ENCODE assay signal across 16 cellular contexts in the genomic region with DNA sequence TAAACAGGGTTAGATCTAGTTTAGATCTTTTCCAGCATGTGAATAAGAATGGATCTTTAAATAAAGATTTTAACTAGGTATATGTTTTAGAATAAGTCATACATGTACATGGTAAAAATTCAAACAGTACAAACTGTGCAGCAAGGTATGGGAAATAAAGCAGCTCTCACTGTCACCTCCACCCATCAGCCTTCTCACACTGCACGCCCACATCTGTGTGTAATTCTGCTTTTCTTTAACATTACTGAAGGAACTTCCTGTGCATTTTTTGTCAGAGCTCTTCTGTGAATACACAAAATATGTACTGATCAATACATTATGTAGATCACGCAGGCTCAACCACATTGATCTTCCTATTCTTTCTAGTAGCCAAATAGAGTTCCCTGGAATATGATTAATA. TPM values are rescaled to one million over a fixed set of nuclear protein-coding genes. Genes with fewer than 3 reads are reported as not detected.
A peak's percentile ranks its signal among the peaks of the same experiment; 100 is the strongest.
DNase-seq lines count a peak whose midpoint lies in the region; ATAC-seq and TF ChIP-seq lines count a peak whose summit lies in the region.
"Had no signal": no experiment of that assay in that cellular context is flagged by ENCODE, and none has a peak within 500 bp of the region (broad histone marks: within the 10 kb centered on the region; RNA-seq: fewer than 3 reads in every experiment).

No MANE protein-coding gene starts in this region.

- intact Hi-C loops in activated CD8-positive, alpha-beta T cell treated with anti-CD3 and anti-CD28 coated beads for 36 hours (cut with micrococcal nuclease) = loop anchor here (5.0 kb wide), 1 partner anchor 99 kb away; no protein-coding TSS in a partner anchor

- peak overlapping the region; percentile 58 for H3K4me3 Mint-ChIP-seq in activated CD8-positive, alpha-beta memory T cell treated with anti-CD3 and anti-CD28 coated beads, Interleukin-2, amount 10 ng/mL, durations not matched to agents 7 days and 5 days
- peak overlapping the region; percentile 67 for H3K4me3 Mint-ChIP-seq in activated CD8-positive, alpha-beta T cell treated with anti-CD3 and anti-CD28 coated beads for 36 hours
- H3K4me3 Mint-ChIP-seq: nephron progenitor cell had no signal

- H3K36me3 ChIP-seq in GM23248 (ENCODE audit: low read depth) = no peaks in the 10 kb centered on the region
- H3K36me3 ChIP-seq in osteoblast (ENCODE audit: insufficient read depth, low read length) = no peaks in the 10 kb centered on the region
- peaks cover 0 to 24% of the 10 kb centered on the region in 2 donors for H3K36me3 ChIP-seq in gastroesophageal sphincter
- H3K36me3 ChIP-seq in smooth muscle cell (ENCODE audit: low read depth) = no peaks in the 10 kb centered on the region
- H3K36me3 ChIP-seq: breast epithelium, right atrium auricular region, WERI-Rb-1 had no signal

- H3K27me3 Mint-ChIP-seq in activated CD8-positive, alpha-beta memory T cell treated with anti-CD3 and anti-CD28 coated beads, Interleukin-2, amount 10 ng/mL, durations not matched to agents 7 days and 5 days = no peaks in the 10 kb centered on the region
- no peaks in the 10 kb centered on the region for H3K27me3 Mint-ChIP-seq in activated CD8-positive, alpha-beta T cell treated with anti-CD3 and anti-CD28 coated beads for 36 hours

- H2AFZ ChIP-seq in GM23248 (no peak overlapping the region), osteoblast (ENCODE audit: low read length) (no peak overlapping the region), smooth muscle cell (ENCODE audit: low read depth) (no peak overlapping the region)

- ATAC-seq in activated CD8-positive, alpha-beta memory T cell treated with anti-CD3 and anti-CD28 coated beads, Interleukin-2, amount 10 ng/mL, durations not matched to agents 7 days and 5 days = no peak
- ATAC-seq in activated CD8-positive, alpha-beta T cell treated with anti-CD3 and anti-CD28 coated beads for 36 hours = no peak
- no peak for ATAC-seq in gastroesophageal sphincter
- ATAC-seq: left lung had no signal

- CTCF ChIA-PET in activated CD8-positive, alpha-beta memory T cell treated with anti-CD3 and anti-CD28 coated beads, Interleukin-2, amount 10 ng/mL, durations not matched to agents 7 days and 5 days (lab: Charles Lee) = interaction anchor here (0.5 to 5.5 kb wide), 11 partner anchors 10 to 574 kb away, joined by 3 to 28 read pairs (median 4); partner anchors contain the start of gene CASP10
- CTCF ChIA-PET in activated CD8-positive, alpha-beta T cell treated with anti-CD3 and anti-CD28 coated beads for 36 hours (lab: Charles Lee) = interaction anchor here (0.7 to 9.5 kb wide), 6 partner anchors 10 to 187 kb away, joined by 3 to 91 read pairs (median 4); partner anchors contain the start of genes CASP10, STRADB and TRAK2

- TF ChIP-seq EP300 in gastroesophageal sphincter (IDR thresholded peaks at IDR 0.05) = no peak

- no peaks in the 10 kb centered on the region for H3K9me3 ChIP-seq in GM23248 (ENCODE audit: low read depth)
- H3K9me3 ChIP-seq in osteoblast (ENCODE audit: low read depth, low read length) = no peaks in the 10 kb centered on the region
- H3K9me3 ChIP-seq in gastroesophageal sphincter = no peaks in the 10 kb centered on the region
- no peaks in the 10 kb centered on the region for H3K9me3 ChIP-seq in smooth muscle cell (replicated peaks; ENCODE audit: low read depth)
- H3K9me3 ChIP-seq: breast epithelium, left lung, right atrium auricular region had no signal

- peaks cover 56% of the 10 kb centered on the region for H3K36me3 Mint-ChIP-seq in activated CD8-positive, alpha-beta memory T cell treated with anti-CD3 and anti-CD28 coated beads, Interleukin-2, amount 10 ng/mL, durations not matched to agents 7 days and 5 days
- H3K36me3 Mint-ChIP-seq in activated CD8-positive, alpha-beta T cell treated with anti-CD3 and anti-CD28 coated beads for 36 hours (ENCODE audit: low read depth) = peaks cover 42% of the 10 kb centered on the region

- in situ Hi-C loops in GM23248 (cut with MboI) = no loop called here

- H3K9ac ChIP-seq in GM23248 (no peak overlapping the region), smooth muscle cell (ENCODE audit: low read depth) (no peak overlapping the region)

- no peaks in the 10 kb centered on the region for H4K20me1 ChIP-seq in GM23248 (ENCODE audit: insufficient read depth)
- H4K20me1 ChIP-seq in osteoblast (ENCODE audit: insufficient read depth, low read length) = no peaks in the 10 kb centered on the region
- H4K20me1 ChIP-seq in smooth muscle cell (ENCODE audit: low read depth) = no peaks in the 10 kb centered on the region

- H3K9me2 ChIP-seq in GM23248 (ENCODE audit: insufficient read depth) = no peaks in the 10 kb centered on the region

- H3K27ac ChIP-seq in GM23248 = peak overlapping the region; percentile 22; the same call in 1 of the 2 replicates
- no peak overlapping the region for H3K27ac ChIP-seq in osteoblast (ENCODE audit: low read depth, low read length)
- no peak overlapping the region for H3K27ac ChIP-seq in gastroesophageal sphincter
- H3K27ac ChIP-seq in smooth muscle cell (ENCODE audit: low read depth) = no peak overlapping the region
- H3K27ac ChIP-seq: breast epithelium, right atrium auricular region, WERI-Rb-1 had no signal

- no peak for TF ChIP-seq CTCF in activated CD8-positive, alpha-beta T cell treated with anti-CD3 and anti-CD28 coated beads for 36 hours (IDR thresholded peaks at IDR 0.05)
- TF ChIP-seq CTCF in osteoblast (IDR thresholded peaks at IDR 0.05; ENCODE audit: extremely low read depth, low read depth, low read length) (no peak), gastroesophageal sphincter (IDR thresholded peaks at IDR 0.05) (no peak), smooth muscle cell (IDR thresholded peaks at IDR 0.05; ENCODE audit: borderline replicate concordance, insufficient read depth, poor library complexity, severe bottlenecking) (no peak)

- H3K9me3 Mint-ChIP-seq in activated CD8-positive, alpha-beta memory T cell treated with anti-CD3 and anti-CD28 coated beads, Interleukin-2, amount 10 ng/mL, durations not matched to agents 7 days and 5 days (ENCODE audit: low read depth) = no peaks in the 10 kb centered on the region
- H3K9me3 Mint-ChIP-seq in activated CD8-positive, alpha-beta T cell treated with anti-CD3 and anti-CD28 coated beads for 36 hours = no peaks in the 10 kb centered on the region
- H3K9me3 Mint-ChIP-seq: nephron progenitor cell had no signal

- peaks cover 81% of the 10 kb centered on the region for H3K79me2 ChIP-seq in GM23248 (ENCODE audit: insufficient read depth)
- peaks cover 57% of the 10 kb centered on the region for H3K79me2 ChIP-seq in osteoblast (ENCODE audit: insufficient read depth, low read length)
- H3K79me2 ChIP-seq in smooth muscle cell (ENCODE audit: low read depth) = peaks cover 19% of the 10 kb centered on the region

- 96 to 98% methylated on average over 2 of the region's 2 CpGs for WGBS in GM23248 (ENCODE audit: low coverage in 1 of 2, low lambda C conversion rate in 2 of 2, missing lambda C conversion rate in 2 of 2), 2 experiments
- WGBS in gastroesophageal sphincter (ENCODE audit: low coverage in 1 of 2), 2 donors = 62 to 88% methylated on average over 2 of the region's 2 CpGs
- 95% methylated on average over 2 of the region's 2 CpGs for WGBS in smooth muscle cell (ENCODE audit: low lambda C conversion rate)

- POLR2A ChIA-PET in activated CD8-positive, alpha-beta T cell treated with anti-CD3 and anti-CD28 coated beads for 36 hours (lab: Charles Lee) = interaction anchor here (1.0 to 6.0 kb wide), 3 partner anchors 12 to 31 kb away, joined by 3 to 46 read pairs (median 9); no protein-coding TSS in a partner anchor

- H3K27ac Mint-ChIP-seq in activated CD8-positive, alpha-beta memory T cell treated with anti-CD3 and anti-CD28 coated beads, Interleukin-2, amount 10 ng/mL, durations not matched to agents 7 days and 5 days = peak overlapping the region; percentile 76
- peak overlapping the region; percentile 80 for H3K27ac Mint-ChIP-seq in activated CD8-positive, alpha-beta T cell treated with anti-CD3 and anti-CD28 coated beads for 36 hours
- H3K27ac Mint-ChIP-seq: nephron progenitor cell had no signal

- no peak overlapping the region for H3K4me3 ChIP-seq in GM23248
- H3K4me3 ChIP-seq in osteoblast (ENCODE audit: insufficient read depth, low read length) = no peak overlapping the region
- H3K4me3 ChIP-seq in gastroesophageal sphincter = no peak overlapping the region
- H3K4me3 ChIP-seq in smooth muscle cell = no peak overlapping the region
- H3K4me3 ChIP-seq: breast epithelium, left lung, right atrium auricular region had no signal

- no peak for TF ChIP-seq POLR2A in gastroesophageal sphincter (IDR thresholded peaks at IDR 0.05)

- H3K4me1 ChIP-seq in GM23248 (ENCODE audit: insufficient read depth) (peaks cover 39% of the 10 kb centered on the region), osteoblast (ENCODE audit: insufficient read depth, low read length) (peaks cover 45% of the 10 kb centered on the region), gastroesophageal sphincter (peaks cover 0 to 26% (median 11%) of the 10 kb centered on the region in 3 donors), smooth muscle cell (ENCODE audit: low read depth) (no peaks in the 10 kb centered on the region)
- H3K4me1 ChIP-seq: breast epithelium had no signal

- peaks cover 69% of the 10 kb centered on the region for H3K4me1 Mint-ChIP-seq in activated CD8-positive, alpha-beta memory T cell treated with anti-CD3 and anti-CD28 coated beads, Interleukin-2, amount 10 ng/mL, durations not matched to agents 7 days and 5 days
- peaks cover 77% of the 10 kb centered on the region for H3K4me1 Mint-ChIP-seq in activated CD8-positive, alpha-beta T cell treated with anti-CD3 and anti-CD28 coated beads for 36 hours (ENCODE audit: low read depth)

- H3F3A ChIP-seq in GM23248 (ENCODE audit: insufficient read depth) (peaks cover 8% of the 10 kb centered on the region), smooth muscle cell (ENCODE audit: low read depth) (no peaks in the 10 kb centered on the region)

- peak overlapping the region; percentile 53 for H3K4me2 ChIP-seq in GM23248 (ENCODE audit: unreplicated experiment)
- H3K4me2 ChIP-seq in osteoblast (ENCODE audit: insufficient read depth, low read length) = peak overlapping the region; percentile 23
- no peak overlapping the region for H3K4me2 ChIP-seq in smooth muscle cell

- DNase-seq in activated CD8-positive, alpha-beta memory T cell treated with anti-CD3 and anti-CD28 coated beads, Interleukin-2, amount 10 ng/mL, durations not matched to agents 7 days and 5 days = peak; percentile 45
- no peak for DNase-seq in activated CD8-positive, alpha-beta memory T cell treated with anti-CD3 and anti-CD28 coated beads for 24 hours
- DNase-seq in GM23248 = peak; percentile 20
- peak; percentile 38 for DNase-seq in activated CD8-positive, alpha-beta T cell treated with anti-CD3 and anti-CD28 coated beads for 36 hours
- no peak for DNase-seq in osteoblast (ENCODE audit: insufficient read length, low spot score, missing footprints)
- no peak for DNase-seq in smooth muscle cell (lab: John Stamatoyannopoulos, UW; ENCODE audit: unreplicated experiment)
- no peak for DNase-seq in NCI-H1092 treated with DMSO at 0.1 percent for 48 hours (lab: John Stamatoyannopoulos, UW)
- DNase-seq: ACHN, DMS 273 treated with DMSO at 0.1 percent for 48 hours, left lung, NCI-H1048, nephron progenitor cell, WERI-Rb-1 had no signal

- H3K27me3 ChIP-seq in GM23248 (replicated peaks; ENCODE audit: insufficient read depth) (no peaks in the 10 kb centered on the region), osteoblast (ENCODE audit: insufficient read depth, low read length) (no peaks in the 10 kb centered on the region), gastroesophageal sphincter (no peaks in the 10 kb centered on the region), smooth muscle cell (ENCODE audit: low read depth) (no peaks in the 10 kb centered on the region)
- H3K27me3 ChIP-seq: breast epithelium, left lung, right atrium auricular region had no signal

RNA-seq across cellular contexts. Expression of gene CASP8, which starts 3.4 kb away (rescaled TPM):
- 10 to 100 TPM; 77.3 to 90.0 TPM for total RNA-seq in activated CD8-positive, alpha-beta memory T cell treated with anti-CD3 and anti-CD28 coated beads, Interleukin-2, amount 10 ng/mL, durations not matched to agents 7 days and 5 days
- 13.9 and 20.8 TPM in 2 replicates for total RNA-seq in GM23248 (2014; rRNA removed; shearing (Covaris generic))
- polyA plus RNA-seq in GM23248 (2016; fragmentation: Nextera tagmentation; extraction: Ambion mirVana) (11.7 and 12.2 TPM in 2 replicates), smooth muscle cell (5.3 and 5.7 TPM in 2 replicates)
- 10 to 100 TPM; 35.2 to 38.4 TPM for total RNA-seq in activated CD8-positive, alpha-beta T cell treated with anti-CD3 and anti-CD28 coated beads for 36 hours
- total RNA-seq in osteoblast (19.4 and 23.2 TPM in 2 replicates), gastroesophageal sphincter (10 to 100 TPM in 2 of 4 donors, 1 to 10 TPM in 2; 6.4 to 12.3 (median 10.0) TPM), smooth muscle cell (6.6 and 12.9 TPM in 2 replicates)

Comparison
In these comparisons a context has a peak if more than half of its experiments do, and no peak if none do; other contexts are left out.
1. DNase-seq: peak in activated CD8-positive, alpha-beta memory T cell treated with anti-CD3 and anti-CD28 coated beads, Interleukin-2, amount 10 ng/mL, durations not matched to agents 7 days and 5 days (single experiment), GM23248 (single experiment) and activated CD8-positive, alpha-beta T cell treated with anti-CD3 and anti-CD28 coated beads for 36 hours (single experiment); none in activated CD8-positive, alpha-beta memory T cell treated with anti-CD3 and anti-CD28 coated beads for 24 hours (single experiment), osteoblast (single experiment), smooth muscle cell (single experiment) and NCI-H1092 treated with DMSO at 0.1 percent for 48 hours (single experiment).